Comparison of ENCODE assay signal across 2 cellular contexts in genomic region chr11:134205729-134206128, GRCh38.
A peak's percentile ranks its signal among the peaks of the same experiment; 100 is the strongest.
TF ChIP-seq lines count a peak whose summit lies in the region.

No MANE protein-coding gene starts in this region.

TF ChIP-seq in GM12891, 5 proteins besides CTCF, POLR2A, EP300 and RAD21:
- no peak for TF ChIP-seq PAX5 (IDR thresholded peaks at IDR 0.05; ENCODE audit: insufficient read depth, low read length, severe bottlenecking)
- TF ChIP-seq POLR2AphosphoS5 (IDR thresholded peaks at IDR 0.05; ENCODE audit: low read depth, low read length): no peak
- no peak for TF ChIP-seq TAF1 (IDR thresholded peaks at IDR 0.05; ENCODE audit: low read depth, low read length)
- TF ChIP-seq SPI1 (IDR thresholded peaks at IDR 0.05; ENCODE audit: low read depth, low read length): no peak
- no peak for TF ChIP-seq POU2F2 (IDR thresholded peaks at IDR 0.05; ENCODE audit: low read depth, low read length)

TF ChIP-seq in GM12878, 131 proteins besides CTCF, POLR2A, EP300 and RAD21:
- TF ChIP-seq STAT1 (conservative IDR thresholded peaks at IDR 0.05) (no peak), E2F4 (IDR thresholded peaks at IDR 0.05; ENCODE audit: low read depth, low read length) (no peak), USF1 (IDR thresholded peaks at IDR 0.05; ENCODE audit: borderline replicate concordance, extremely low read length, insufficient read depth, low read depth, low read length) (no peak), BCL3 (IDR thresholded peaks at IDR 0.05; ENCODE audit: borderline replicate concordance, insufficient read depth, low read depth, low read length, poor library complexity, severe bottlenecking) (peak; percentile 23)
